In genomic region chr22:38402204-38402603, GRCh38 we compare ENCODE assay signal across 2 cellular contexts.
A peak's percentile ranks its signal among the peaks of the same experiment; 100 is the strongest.
TF ChIP-seq lines count a peak whose summit lies in the region.

No MANE protein-coding gene starts in this region.

TF ChIP-seq in HEK293T, 16 proteins besides CTCF, POLR2A, EP300 and RAD21:
- no peak for TF ChIP-seq NFRKB (IDR thresholded peaks at IDR 0.05)
- TF ChIP-seq ELF4 (IDR thresholded peaks at IDR 0.05), result no peak
- no peak for TF ChIP-seq ZNF384 (IDR thresholded peaks at IDR 0.05)
- TF ChIP-seq TARDBP (IDR thresholded peaks at IDR 0.05), result no peak
- TF ChIP-seq FOXK2 (IDR thresholded peaks at IDR 0.05), result no peak
- no peak for TF ChIP-seq PKNOX1 (IDR thresholded peaks at IDR 0.05)
- TF ChIP-seq HDGF (IDR thresholded peaks at IDR 0.05; ENCODE audit: borderline replicate concordance), result no peak
- TF ChIP-seq CTBP1 (IDR thresholded peaks at IDR 0.05; ENCODE audit: borderline replicate concordance), result no peak
- no peak for TF ChIP-seq FOXA1 (IDR thresholded peaks at IDR 0.05)
- TF ChIP-seq SP1 (IDR thresholded peaks at IDR 0.05), result no peak
- no peak for TF ChIP-seq L3MBTL2 (conservative IDR thresholded peaks at IDR 0.05)
- no peak for TF ChIP-seq SUZ12 (IDR thresholded peaks at IDR 0.05)

TF ChIP-seq in K562, 482 proteins besides CTCF, POLR2A, EP300 and RAD21:
- TF ChIP-seq XRCC4 (IDR thresholded peaks at IDR 0.05; ENCODE audit: extremely low read depth, insufficient read depth, insufficient read length) (no peak), ZFP36 (IDR thresholded peaks at IDR 0.05; ENCODE audit: low read depth, low read length, partially characterized antibody) (peak; percentile 75), ZNF766 (CRISPR knock-in tag; conservative IDR thresholded peaks at IDR 0.05) (no peak), TEAD1 (CRISPR knock-in tag; IDR thresholded peaks at IDR 0.05) (no peak), NEUROD1 (IDR thresholded peaks at IDR 0.05; ENCODE audit: borderline replicate concordance, low read depth, low read length, partially characterized antibody) (no peak), CREBBP (IDR thresholded peaks at IDR 0.05; ENCODE audit: low read depth, low read length) (no peak), SMAD3 (CRISPR knock-in tag; conservative IDR thresholded peaks at IDR 0.05) (no peak)
